Comparison of ENCODE assay signal across 24 cellular contexts in the genomic region with DNA sequence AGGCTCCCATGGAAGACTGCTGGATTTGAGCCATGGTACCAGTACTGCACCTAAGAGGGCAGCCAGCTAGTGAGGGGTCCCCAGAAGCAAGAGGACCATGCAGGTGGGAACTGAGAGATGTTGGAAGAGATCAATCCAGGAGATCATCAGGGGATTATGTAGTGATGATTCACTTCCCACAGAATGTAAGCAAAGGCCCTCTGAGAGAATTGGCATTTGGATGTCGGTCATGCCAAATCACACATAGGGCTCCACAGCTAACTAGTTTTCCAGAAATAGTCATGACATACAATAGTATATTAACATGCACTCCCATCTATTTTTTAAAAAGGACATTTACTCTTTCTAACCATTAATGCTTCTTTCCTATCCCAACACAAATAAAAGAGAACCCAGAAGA.
DNase-seq lines count a peak whose midpoint lies in the region; ATAC-seq and TF ChIP-seq lines count a peak whose summit lies in the region.
"Had no signal": no experiment of that assay in that cellular context is flagged by ENCODE, and none has a peak within 500 bp of the region (broad histone marks: within the 10 kb centered on the region; RNA-seq: fewer than 3 reads in every experiment).

No MANE protein-coding gene starts in this region.

- H3F3A ChIP-seq in PC-9 (ENCODE audit: insufficient read depth, low read depth), result no peaks in the 10 kb centered on the region

- ATAC-seq in HG03571 (IDR thresholded peaks at IDR 0.05; ENCODE audit: unreplicated experiment), result no peak
- no peak for ATAC-seq in psoas muscle

- no peaks in the 10 kb centered on the region for H3K36me3 ChIP-seq in mammary epithelial cell (ENCODE audit: insufficient read depth, low read length)
- no peaks in the 10 kb centered on the region for H3K36me3 ChIP-seq in PC-9 (ENCODE audit: low read depth)
- H3K36me3 ChIP-seq in psoas muscle (ENCODE audit: insufficient read depth in 1 of 2, low read depth in 1 of 2), result no peaks in the 10 kb centered on the region
- H3K36me3 ChIP-seq: BLaER1 treated with 17β-estradiol and CSF1 and Interleukin-3, amounts not matched to agents 10 nM and 100 nM; Peyer's patch had no signal

- peak; percentile 1 for DNase-seq in mammary epithelial cell
- no peak for DNase-seq in MCF 10A (ENCODE audit: unreplicated experiment)
- peak; percentile 22 for DNase-seq in M059J (ENCODE audit: low read depth)
- peak; percentile 80 for DNase-seq in fibroblast of peridontal ligament (ENCODE audit: extremely low read depth)
- DNase-seq in nucleus accumbens (lab: John Stamatoyannopoulos, UW), result no peak
- no peak for DNase-seq in PC-9
- no peak for DNase-seq in psoas muscle
- DNase-seq: AML-193; CD4-positive, alpha-beta T cell; H7; KG1; NCI-H1092 treated with DMSO at 0.1 percent for 48 hours; NCI-H1436; NCI-H187; NCI-H2081 treated with DMSO at 0.1 percent for 48 hours; NCI-H2171; NCI-H226; NCI-H510A; NCI-H69; Peyer's patch; SHP77 treated with DMSO at 0.1 percent for 48 hours had no signal

- no peaks in the 10 kb centered on the region for H3K9me3 Mint-ChIP-seq in MCF 10A (ENCODE audit: unreplicated experiment)
- H3K9me3 Mint-ChIP-seq: CD4-positive, alpha-beta T cell had no signal

- in situ Hi-C loops in mammary epithelial cell (cut with MboI; ENCODE audit: low sequenced_read_pairs in 2 of 2), result loop anchor here (10.0 to 25.0 kb wide), 2 partner anchors 294 to 997 kb away; no protein-coding TSS in a partner anchor

- no peak overlapping the region for H3K9ac ChIP-seq in mammary epithelial cell (ENCODE audit: insufficient read depth, low read length)
- H3K9ac ChIP-seq: BLaER1 treated with 17β-estradiol and CSF1 and Interleukin-3, amounts not matched to agents 10 nM and 100 nM had no signal

- intact Hi-C loops in mammary epithelial cell (cut with micrococcal nuclease) (no loop called here), MCF 10A (cut with micrococcal nuclease) (no loop called here), PC-9 (cut with micrococcal nuclease; ENCODE audit: unreplicated experiment) (no loop called here), psoas muscle (cut with DNase I) (loop anchor here in 1 of 2 donors (10.0 kb wide), 1 partner anchor 994 kb away; no protein-coding TSS in a partner anchor)

- POLR2A ChIA-PET in MCF 10A (lab: Yijun Ruan, JAX) (interaction anchor here (0.7 kb wide), 1 partner anchor 206 kb away, joined by 3 read pairs; no protein-coding TSS in a partner anchor), PC-9 (lab: Charles Lee; ENCODE audit: unreplicated experiment) (interaction anchor here (0.6 kb wide), 1 partner anchor 961 kb away, joined by 3 read pairs; no protein-coding TSS in a partner anchor)

- no peaks in the 10 kb centered on the region for H3K27me3 Mint-ChIP-seq in MCF 10A (ENCODE audit: insufficient read depth, unreplicated experiment)

- TF ChIP-seq CTCF in mammary epithelial cell (conservative IDR thresholded peaks at IDR 0.05 in 1 of 2, IDR thresholded peaks at IDR 0.05 in 1 of 2; ENCODE audit: extremely low read depth in 1 of 2, insufficient read depth in 1 of 2, low read depth in 1 of 2, low read length in 2 of 2) (no peak), MCF 10A (IDR thresholded peaks at IDR 0.05; ENCODE audit: unreplicated experiment) (no peak), PC-9 (conservative IDR thresholded peaks at IDR 0.05) (no peak), psoas muscle (IDR thresholded peaks at IDR 0.05) (no peak)

- WGBS in mammary epithelial cell (ENCODE audit: low coverage, missing lambda C conversion rate), result no CpG with 5 or more reads among the region's 1 CpG
- WGBS in psoas muscle, 3 donors, result 83 to 95% (median 90%) methylated on average over 1 of the region's 1 CpG

- no peaks in the 10 kb centered on the region for H3K36me3 Mint-ChIP-seq in MCF 10A (ENCODE audit: insufficient read depth, unreplicated experiment)

- H3K4me2 ChIP-seq in mammary epithelial cell (ENCODE audit: insufficient read depth, low read depth, low read length), result no peak overlapping the region
- H3K4me2 ChIP-seq in PC-9, result no peak overlapping the region
- H3K4me2 ChIP-seq: BLaER1 treated with 17β-estradiol and CSF1 and Interleukin-3, amounts not matched to agents 10 nM and 100 nM had no signal

- no peaks in the 10 kb centered on the region for H3K9me2 ChIP-seq in PC-9 (ENCODE audit: insufficient read depth)

- H2AFZ ChIP-seq in mammary epithelial cell (ENCODE audit: low read depth, low read length) (no peak overlapping the region), PC-9 (no peak overlapping the region)

- no peak overlapping the region for H3K4me3 Mint-ChIP-seq in MCF 10A (ENCODE audit: unreplicated experiment)
- H3K4me3 Mint-ChIP-seq: CD4-positive, alpha-beta T cell had no signal

- BruUV-seq in mammary epithelial cell (replicated peaks; lab: Mats Ljungman, UMichigan) (no TSS peak), MCF 10A (replicated peaks; lab: Mats Ljungman, UMichigan) (no TSS peak), PC-9 (replicated peaks; lab: Mats Ljungman, UMichigan) (no TSS peak)

- H3K4me3 ChIP-seq in mammary epithelial cell (replicated peaks in 1 of 3; ENCODE audit: insufficient read depth in 1 of 3, low read depth in 2 of 3, low read length in 3 of 3), result no peak overlapping the region
- H3K4me3 ChIP-seq in PC-9, result no peak overlapping the region
- no peak overlapping the region for H3K4me3 ChIP-seq in psoas muscle
- H3K4me3 ChIP-seq: BLaER1 treated with 17β-estradiol and CSF1 and Interleukin-3, amounts not matched to agents 10 nM and 100 nM; Peyer's patch had no signal

- H3K27ac Mint-ChIP-seq in MCF 10A (ENCODE audit: low read depth, unreplicated experiment), result no peak overlapping the region
- H3K27ac Mint-ChIP-seq: CD4-positive, alpha-beta T cell had no signal

- no peaks in the 10 kb centered on the region for H3K4me1 ChIP-seq in mammary epithelial cell (ENCODE audit: insufficient read depth, low read length)
- H3K4me1 ChIP-seq in PC-9 (replicated peaks; ENCODE audit: insufficient read depth), result no peaks in the 10 kb centered on the region
- no peaks in the 10 kb centered on the region for H3K4me1 ChIP-seq in psoas muscle
- H3K4me1 ChIP-seq: BLaER1 treated with 17β-estradiol and CSF1 and Interleukin-3, amounts not matched to agents 10 nM and 100 nM; Peyer's patch had no signal

- H3K79me2 ChIP-seq in mammary epithelial cell (ENCODE audit: insufficient read depth, low read length), result no peaks in the 10 kb centered on the region
- H3K79me2 ChIP-seq in PC-9 (ENCODE audit: low read depth), result no peaks in the 10 kb centered on the region

- CTCF ChIA-PET in mammary epithelial cell (lab: Charles Lee; ENCODE audit: low non-redundant PET), result no interaction called here
- CTCF ChIA-PET in MCF 10A (lab: Yijun Ruan, JAX), result interaction anchor here (0.7 to 1.0 kb wide), 2 partner anchors 288 to 749 kb away, joined by 3 read pairs; no protein-coding TSS in a partner anchor
- CTCF ChIA-PET in PC-9 (lab: Charles Lee), result no interaction called here

- H4K20me1 ChIP-seq in mammary epithelial cell (ENCODE audit: insufficient read depth, low read length) (no peaks in the 10 kb centered on the region), PC-9 (ENCODE audit: insufficient read depth) (no peaks in the 10 kb centered on the region)
- H4K20me1 ChIP-seq: BLaER1 treated with 17β-estradiol and CSF1 and Interleukin-3, amounts not matched to agents 10 nM and 100 nM had no signal

- H3K27ac ChIP-seq in mammary epithelial cell (ENCODE audit: insufficient read depth, low read depth, low read length) (no peak overlapping the region), PC-9 (no peak overlapping the region), psoas muscle (no peak overlapping the region)
- H3K27ac ChIP-seq: 22Rv1; BLaER1 treated with 17β-estradiol and CSF1 and Interleukin-3, amounts not matched to agents 10 nM and 100 nM; Peyer's patch had no signal

- no peaks in the 10 kb centered on the region for H3K4me1 Mint-ChIP-seq in MCF 10A (ENCODE audit: insufficient read depth, unreplicated experiment)

- H3K27me3 ChIP-seq in mammary epithelial cell (ENCODE audit: insufficient read depth, low read length) (no peaks in the 10 kb centered on the region), PC-9 (ENCODE audit: insufficient read depth, low read depth) (no peaks in the 10 kb centered on the region), psoas muscle (ENCODE audit: insufficient read depth in 3 of 3, low read length in 2 of 3) (peaks cover 0 to 4% (median 0%) of the 10 kb centered on the region in 3 donors)
- H3K27me3 ChIP-seq: BLaER1 treated with 17β-estradiol and CSF1 and Interleukin-3, amounts not matched to agents 10 nM and 100 nM; Peyer's patch had no signal

- H3K9me3 ChIP-seq in mammary epithelial cell (replicated peaks; ENCODE audit: insufficient read depth, low read length) (no peaks in the 10 kb centered on the region), PC-9 (ENCODE audit: insufficient read depth, low read depth) (no peaks in the 10 kb centered on the region), psoas muscle (no peaks in the 10 kb centered on the region)
- H3K9me3 ChIP-seq: BLaER1 treated with 17β-estradiol and CSF1 and Interleukin-3, amounts not matched to agents 10 nM and 100 nM; Peyer's patch had no signal

- dilution Hi-C loops in mammary epithelial cell (cut with HindIII; ENCODE audit: low sequenced_read_pairs), result no loop called here

Comparison
In these comparisons a context has a peak if more than half of its experiments do, and no peak if none do; other contexts are left out.
1. DNase-seq: peak in mammary epithelial cell (single experiment), M059J (single experiment) and fibroblast of peridontal ligament (single experiment); none in MCF 10A (single experiment), nucleus accumbens (0 of 56), PC-9 (0 of 2) and psoas muscle (0 of 2).